Comparison of ENCODE assay signal across 14 cellular contexts in genomic region chr17:61331886-61332285, GRCh38.
"Had no signal": no experiment of that assay in that cellular context is flagged by ENCODE, and none has a peak within 500 bp of the region (broad histone marks: within the 10 kb centered on the region; RNA-seq: fewer than 3 reads in every experiment).

No MANE protein-coding gene starts in this region.

- H3K36me3 ChIP-seq: brain microvascular endothelial cell, thoracic aorta had no signal

- FAIRE-seq: endometrium had no signal

- H3K27ac ChIP-seq: brain microvascular endothelial cell, thoracic aorta, VCaP had no signal

- H3K4me3 ChIP-seq: thoracic aorta had no signal

- ATAC-seq: activated CD4-positive, alpha-beta T cell treated with anti-CD3 and anti-CD28 coated beads for 36 hours; stimulated activated naive CD8-positive, alpha-beta T cell treated with anti-CD3 and anti-CD28 coated beads, Interleukin-15, Interleukin-2, amounts not matched to agents 100 U/mL and 50 U/mL, for 24 hours; T-cell had no signal

- DNase-seq: activated CD4-positive, alpha-beta memory T cell treated with anti-CD3 and anti-CD28 coated beads, Interleukin-2, amount 10 ng/mL, durations not matched to agents 7 days and 5 days; activated CD4-positive, alpha-beta T cell treated with anti-CD3 and anti-CD28 coated beads for 36 hours; activated gamma-delta T cell; activated T-cell treated with anti-CD3 and anti-CD28 coated beads, Interleukin-2, amount 50 U/mL, for 48 hours; brain microvascular endothelial cell; nephron progenitor cell; stimulated activated CD4-positive, alpha-beta T cell treated with anti-CD3 and anti-CD28 coated beads, Interleukin-2, amount 100 ng/mL, for 48 hours; stimulated activated CD8-positive, alpha-beta memory T cell treated with anti-CD3 and anti-CD28 coated beads, Interleukin-4, amount 100 ng/mL, for 48 hours; stimulated activated naive CD8-positive, alpha-beta T cell treated with anti-CD3 and anti-CD28 coated beads, Interleukin-15, Interleukin-2, amounts not matched to agents 100 U/mL and 50 U/mL, for 24 hours; T-cell; T1000 had no signal

- H3K9me3 ChIP-seq: thoracic aorta had no signal

- H3K27me3 ChIP-seq: brain microvascular endothelial cell had no signal
